16 cellular contexts compared by ENCODE assay signal in genomic region chr7:64509583-64509982, GRCh38. TPM values are rescaled to one million over a fixed set of nuclear protein-coding genes. Genes with fewer than 3 reads are reported as not detected.
DNase-seq lines count a peak whose midpoint lies in the region; ATAC-seq and TF ChIP-seq lines count a peak whose summit lies in the region.
"Had no signal": no experiment of that assay in that cellular context is flagged by ENCODE, and none has a peak within 500 bp of the region (broad histone marks: within the 10 kb centered on the region; RNA-seq: fewer than 3 reads in every experiment).

No MANE protein-coding gene starts in this region.

- intact Hi-C loops in esophagus squamous epithelium (cut with DNase I) = no loop called here

- H3K36me3 ChIP-seq in BLaER1 (peaks cover 76% of the 10 kb centered on the region), endodermal cell (ENCODE audit: control insufficient read depth, insufficient read depth, low read length) (peaks cover 50% of the 10 kb centered on the region), muscle layer of duodenum (ENCODE audit: control insufficient read depth in 1 of 2, insufficient read depth in 2 of 2, low read length in 2 of 2) (peaks cover 0 to 6% of the 10 kb centered on the region in 2 donors), esophagus squamous epithelium (peaks cover 0 to 53% (median 0%) of the 10 kb centered on the region in 3 donors)

- H4K20me1 ChIP-seq in BLaER1 = no peaks in the 10 kb centered on the region

- H3K27me3 ChIP-seq in BLaER1 (no peaks in the 10 kb centered on the region), endodermal cell (ENCODE audit: control insufficient read depth, insufficient read depth, low read length, poor library complexity, severe bottlenecking) (no peaks in the 10 kb centered on the region), muscle layer of duodenum (ENCODE audit: low read depth, low read length) (no peaks in the 10 kb centered on the region), esophagus squamous epithelium (no peaks in the 10 kb centered on the region)

- 97% methylated on average over 2 of the region's 2 CpGs; no CpG with 5 or more reads in 1 of the 2 experiments for WGBS in endodermal cell (ENCODE audit: insufficient coverage in 1 of 2, insufficient read length in 1 of 2), 2 experiments
- 88 to 100% methylated on average over 1 to 2 of the region's 2 CpGs for WGBS in esophagus squamous epithelium, 2 donors

- DNase-seq in NCI-H69 (lab: John Stamatoyannopoulos, UW) = peak; percentile 4
- no peak for DNase-seq in endodermal cell
- DNase-seq in effector CD4-positive, alpha-beta T cell = no peak
- no peak for DNase-seq in esophagus squamous epithelium (lab: John Stamatoyannopoulos, UW)
- DNase-seq: C1 segment of cervical spinal cord; CD8-positive, alpha-beta memory T cell; GM23248; NCI-H1105; NCI-H1694 treated with DMSO at 0.1 percent for 48 hours; NCI-H2107; NCI-H510A; PC-9 had no signal

- no peak overlapping the region for H3K27ac Mint-ChIP-seq in endodermal cell
- H3K27ac Mint-ChIP-seq: CD8-positive, alpha-beta memory T cell had no signal

- H3K4me3 Mint-ChIP-seq in endodermal cell = no peak overlapping the region
- H3K4me3 Mint-ChIP-seq: CD8-positive, alpha-beta memory T cell had no signal

- peaks cover 41% of the 10 kb centered on the region for H3K36me3 Mint-ChIP-seq in endodermal cell (ENCODE audit: low read depth)

- TF ChIP-seq CTCF in endodermal cell (conservative IDR thresholded peaks at IDR 0.05) (no peak), esophagus squamous epithelium (IDR thresholded peaks at IDR 0.05) (no peak)

- H3K4me1 ChIP-seq in BLaER1 (no peaks in the 10 kb centered on the region; the same call in 1 of the 2 replicates), endodermal cell (ENCODE audit: control insufficient read depth, insufficient read depth, low read length) (no peaks in the 10 kb centered on the region), muscle layer of duodenum (ENCODE audit: control insufficient read depth in 1 of 2, insufficient read depth in 2 of 2, low read length in 2 of 2) (no peaks in the 10 kb centered on the region), esophagus squamous epithelium (no peaks in the 10 kb centered on the region)
- H3K4me1 ChIP-seq: HAP-1 had no signal

- TF ChIP-seq POLR2A in esophagus squamous epithelium (IDR thresholded peaks at IDR 0.05) = no peak

- H3K4me3 ChIP-seq in BLaER1 = peak overlapping the region; percentile 39; the same call in 1 of the 2 replicates
- H3K4me3 ChIP-seq in endodermal cell (ENCODE audit: low read length) = peak overlapping the region; percentile 66
- peak overlapping the region; percentile 19 for H3K4me3 ChIP-seq in muscle layer of duodenum (ENCODE audit: low read depth in 1 of 2, low read length in 2 of 2)
- no peak overlapping the region for H3K4me3 ChIP-seq in esophagus squamous epithelium
- H3K4me3 ChIP-seq: GM23248, HAP-1, PC-9 had no signal

- peaks cover 79% of the 10 kb centered on the region for H3K9me3 ChIP-seq in BLaER1
- H3K9me3 ChIP-seq in endodermal cell (ENCODE audit: control insufficient read depth, low read length) = peaks cover 84% of the 10 kb centered on the region
- peaks cover 16 to 20% of the 10 kb centered on the region in 2 donors for H3K9me3 ChIP-seq in muscle layer of duodenum (ENCODE audit: control insufficient read depth in 1 of 2, low read length in 2 of 2)
- H3K9me3 ChIP-seq in esophagus squamous epithelium = peaks cover 0 to 80% (median 64%) of the 10 kb centered on the region in 3 donors

- no peak for ATAC-seq in HG03095 (IDR thresholded peaks at IDR 0.05; ENCODE audit: unreplicated experiment)

- H3K9me3 Mint-ChIP-seq in endodermal cell = peaks cover 69% of the 10 kb centered on the region

- H3K27me3 Mint-ChIP-seq in endodermal cell (ENCODE audit: insufficient read depth) = no peaks in the 10 kb centered on the region
- H3K27me3 Mint-ChIP-seq: CD8-positive, alpha-beta memory T cell had no signal

- H3K27ac ChIP-seq in BLaER1 (no peak overlapping the region), endodermal cell (ENCODE audit: low read depth, low read length) (no peak overlapping the region), muscle layer of duodenum (ENCODE audit: low read length) (no peak overlapping the region), esophagus squamous epithelium (no peak overlapping the region)
- H3K27ac ChIP-seq: GM23248, PC-9 had no signal

- no peak overlapping the region for H3K9ac ChIP-seq in BLaER1
- no peak overlapping the region for H3K9ac ChIP-seq in endodermal cell (ENCODE audit: extremely low read depth, low read length, poor library complexity, severe bottlenecking)
- H3K9ac ChIP-seq: GM23248 had no signal

- no peaks in the 10 kb centered on the region for H3K4me1 Mint-ChIP-seq in endodermal cell

- no peak overlapping the region for H3K4me2 ChIP-seq in BLaER1
- H3K4me2 ChIP-seq: PC-9 had no signal

RNA-seq across cellular contexts. Expression of gene ZNF680, which starts 53.3 kb away (rescaled TPM):
- 10 to 100 TPM; 14.6 to 19.5 TPM for total RNA-seq in endodermal cell
- polyA plus RNA-seq in endodermal cell (2013, experiment 1 of 2) = 18.1 TPM
- 21.4 TPM for polyA plus RNA-seq in endodermal cell (2013, experiment 2 of 2)
- 10 to 100 TPM in 1 of 4 donors, 1 to 10 TPM in 3; 5.5 to 10.3 (median 7.4) TPM for total RNA-seq in esophagus squamous epithelium

Comparison
In these comparisons a context has a peak if more than half of its experiments do, and no peak if none do; other contexts are left out.
1. H3K4me3 ChIP-seq: peak in BLaER1 (single experiment), endodermal cell (single experiment) and muscle layer of duodenum (2 of 2); none in esophagus squamous epithelium (0 of 4).